32 cellular contexts compared by ENCODE assay signal in the genomic region with DNA sequence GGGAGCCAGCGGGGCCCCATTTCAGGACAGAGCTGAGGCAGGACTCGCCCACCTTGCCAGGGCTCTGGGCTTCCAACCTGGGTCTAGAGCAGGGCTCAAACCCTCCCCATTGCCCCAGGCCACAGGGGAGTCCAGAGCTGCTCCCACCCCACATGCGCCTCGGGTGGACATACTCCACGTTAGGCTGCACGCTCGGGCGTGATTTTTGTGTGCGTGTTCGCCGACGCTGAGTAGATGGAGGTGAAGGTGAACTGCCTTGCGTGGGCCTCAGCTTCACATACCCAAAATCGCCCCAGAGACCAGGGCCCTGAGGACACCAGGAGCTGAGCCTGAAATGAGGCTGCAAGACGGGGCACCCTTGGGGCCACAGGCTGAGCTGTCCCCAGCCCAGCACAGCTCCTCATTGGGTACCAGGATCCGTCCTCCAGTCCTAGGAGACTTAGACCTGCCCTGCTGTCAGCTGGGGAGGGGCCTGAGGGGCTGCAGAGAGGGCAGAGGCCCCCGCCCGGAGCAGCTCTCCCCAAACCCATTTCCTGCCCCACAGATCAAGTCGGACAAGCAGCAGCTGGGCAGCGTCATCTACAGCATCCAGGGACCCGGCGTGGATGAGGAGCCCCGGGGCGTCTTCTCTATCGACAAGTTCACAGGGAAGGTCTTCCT. TPM values are rescaled to one million over a fixed set of nuclear protein-coding genes. Genes with fewer than 3 reads are reported as not detected.
"Had no signal": no experiment of that assay in that cellular context is flagged by ENCODE, and none has a peak within 500 bp of the region (broad histone marks: within the 10 kb centered on the region; RNA-seq: fewer than 3 reads in every experiment).

No MANE protein-coding gene starts in this region.

- H3K27ac ChIP-seq: coronary artery, esophagus squamous epithelium, gastrocnemius medialis, heart right ventricle, left lung, lower lobe of right lung had no signal

- H3K36me3 Mint-ChIP-seq: mesothelial cell of epicardium, naive B cell had no signal

- DNase-seq: dermis blood vessel endothelial cell; dorsolateral prefrontal cortex; effector CD4-positive, alpha-beta T cell; effector memory CD4-positive, alpha-beta T cell; esophagus squamous epithelium; foreskin fibroblast; foreskin melanocyte; gastrocnemius medialis; glutamatergic neuron; head of caudate nucleus; heart right ventricle; hippocampal formation; left cardiac atrium; left ventricle myocardium superior; lower lobe of right lung; mesenchymal stem cell; mucosa of descending colon; naive B cell had no signal

- H3K4me1 ChIP-seq: heart right ventricle, left lung, lower lobe of right lung had no signal

- H3K4me3 ChIP-seq: coronary artery, dorsolateral prefrontal cortex, esophagus squamous epithelium, gastrocnemius medialis, heart right ventricle, left lung, lower lobe of right lung, mucosa of descending colon had no signal

- H3K4me3 Mint-ChIP-seq: mesothelial cell of epicardium, naive B cell had no signal

- H3K9me3 Mint-ChIP-seq: mesothelial cell of epicardium, naive B cell had no signal

- H3K36me3 ChIP-seq: esophagus squamous epithelium, heart right ventricle, left lung, lower lobe of right lung had no signal

- ATAC-seq: gastrocnemius medialis, heart right ventricle, left cardiac atrium, left lung, left ventricle myocardium superior, lower lobe of right lung, mucosa of descending colon had no signal

- H3K27ac Mint-ChIP-seq: mesothelial cell of epicardium, naive B cell had no signal

- H3K4me1 Mint-ChIP-seq: mesothelial cell of epicardium, naive B cell had no signal

- H3K27me3 ChIP-seq: gastrocnemius medialis had no signal

- H3K9me3 ChIP-seq: esophagus squamous epithelium, gastrocnemius medialis, heart right ventricle, left lung, lower lobe of right lung, mucosa of descending colon had no signal

- FAIRE-seq: colon, endothelial cell of umbilical vein, islet of Langerhans, keratinocyte had no signal

RNA-seq across cellular contexts. Expression of gene CDH15, which starts 8.2 kb away (rescaled TPM):
- total RNA-seq: dermis blood vessel endothelial cell, endothelial cell of umbilical vein, epithelial cell of proximal tubule, esophagus squamous epithelium, left ventricle myocardium superior, lower leg skin, mesenteric fat pad, mucosa of descending colon had no signal
- polyA plus RNA-seq: esophagus, keratinocyte had no signal

RNA-seq across cellular contexts. Expression of gene SLC22A31, which starts 20.6 kb away (rescaled TPM):
- total RNA-seq: dermis blood vessel endothelial cell, endothelial cell of umbilical vein, epithelial cell of proximal tubule, esophagus squamous epithelium, gastrocnemius medialis, glomerular endothelial cell, left ventricle myocardium superior, lung microvascular endothelial cell, myocyte had no signal
- polyA plus RNA-seq: keratinocyte had no signal
